ENCODE assay signal across 16 cellular contexts in genomic region chr11:116973270-116973669, GRCh38.
DNase-seq lines count a peak whose midpoint lies in the region; ATAC-seq and TF ChIP-seq lines count a peak whose summit lies in the region.
"Had no signal": no experiment of that assay in that cellular context is flagged by ENCODE, and none has a peak within 500 bp of the region (broad histone marks: within the 10 kb centered on the region; RNA-seq: fewer than 3 reads in every experiment).

No MANE protein-coding gene starts in this region.

- ATAC-seq in central memory CD8-positive, alpha-beta T cell (replicated peaks; ENCODE audit: extremely low read depth, poor library complexity, severe bottlenecking): no peak
- ATAC-seq in GM21381 (IDR thresholded peaks at IDR 0.05; ENCODE audit: unreplicated experiment): no peak

- DNase-seq in A673 (ENCODE audit: low spot score) (no peak), LNCaP clone FGC (ENCODE audit: low read depth) (peak; percentile 3), COR-L47 (lab: John Stamatoyannopoulos, UW) (no peak), amygdala (lab: John Stamatoyannopoulos, UW) (no peak), left ventricle myocardium inferior (no peak)
- no peak for DNase-seq in central memory CD8-positive, alpha-beta T cell (ENCODE audit: low spot score in 2 of 2)
- DNase-seq: GOT3, NCI-H1048, NCI-H1436 treated with DMSO at 0.1 percent for 48 hours, NCI-H2081, NCI-H510A had no signal

- H3K9me3 ChIP-seq in A673 (ENCODE audit: low read depth, low read length, poor library complexity, severe bottlenecking) (no peaks in the 10 kb centered on the region), left ventricle myocardium inferior (replicated peaks) (no peaks in the 10 kb centered on the region)
- H3K9me3 ChIP-seq: SJSA1 had no signal

- H3K4me1 ChIP-seq in A673 (ENCODE audit: insufficient read depth, low read length, poor library complexity, severe bottlenecking): peaks cover 31% of the 10 kb centered on the region
- peaks cover 19% of the 10 kb centered on the region for H3K4me1 ChIP-seq in left ventricle myocardium inferior
- H3K4me1 ChIP-seq: SJSA1 had no signal

- peaks cover 7% of the 10 kb centered on the region for H3K36me3 Mint-ChIP-seq in central memory CD8-positive, alpha-beta T cell (ENCODE audit: insufficient read depth)
- H3K36me3 Mint-ChIP-seq in nephron (ENCODE audit: low read depth): peaks cover 2% of the 10 kb centered on the region

- peak overlapping the region; percentile 25 for H3K27ac ChIP-seq in A673 (ENCODE audit: low read depth, low read length, poor library complexity, severe bottlenecking)
- no peak overlapping the region for H3K27ac ChIP-seq in left ventricle myocardium inferior (replicated peaks)
- H3K27ac ChIP-seq: C4-2B, KMS-11, SJSA1 had no signal

- CTCF ChIA-PET in A673 (lab: Charles Lee): interaction anchor here (0.5 to 1.7 kb wide), 9 partner anchors 21 to 252 kb away, joined by 3 to 11 read pairs (median 4); partner anchors contain the start of gene SIK3

- H3K27me3 Mint-ChIP-seq in central memory CD8-positive, alpha-beta T cell: no peaks in the 10 kb centered on the region
- H3K27me3 Mint-ChIP-seq in nephron (ENCODE audit: low read depth): no peaks in the 10 kb centered on the region

- peaks cover 48% of the 10 kb centered on the region for H3K4me1 Mint-ChIP-seq in central memory CD8-positive, alpha-beta T cell
- H3K4me1 Mint-ChIP-seq in nephron: peaks cover 11% of the 10 kb centered on the region

- no TSS peak for BruUV-seq in A673 (replicated peaks; lab: Mats Ljungman, UMichigan)

- H3K27me3 ChIP-seq in A673 (replicated peaks; ENCODE audit: insufficient read depth, low read depth, low read length, poor library complexity) (no peaks in the 10 kb centered on the region), left ventricle myocardium inferior (ENCODE audit: low read depth) (no peaks in the 10 kb centered on the region)
- H3K27me3 ChIP-seq: SJSA1 had no signal

- no peak overlapping the region for H3K4me3 Mint-ChIP-seq in central memory CD8-positive, alpha-beta T cell
- no peak overlapping the region for H3K4me3 Mint-ChIP-seq in nephron

- no peaks in the 10 kb centered on the region for H3K9me3 Mint-ChIP-seq in central memory CD8-positive, alpha-beta T cell
- peaks cover 1% of the 10 kb centered on the region for H3K9me3 Mint-ChIP-seq in nephron

- H3K4me3 ChIP-seq in A673 (ENCODE audit: low read depth, low read length, poor library complexity, severe bottlenecking): no peak overlapping the region
- H3K4me3 ChIP-seq in LNCaP clone FGC (ENCODE audit: low read depth, low read length): no peak overlapping the region
- no peak overlapping the region for H3K4me3 ChIP-seq in left ventricle myocardium inferior
- H3K4me3 ChIP-seq: SJSA1 had no signal

- no peaks in the 10 kb centered on the region for H3K36me3 ChIP-seq in A673 (ENCODE audit: insufficient read depth, low read length, poor library complexity, severe bottlenecking)
- no peaks in the 10 kb centered on the region for H3K36me3 ChIP-seq in left ventricle myocardium inferior
- H3K36me3 ChIP-seq: SJSA1 had no signal

- POLR2A ChIA-PET in A673 (lab: Charles Lee; ENCODE audit: low non-redundant PET): interaction anchor here (0.5 kb wide), 1 partner anchor 201 kb away, joined by 4 read pairs; no protein-coding TSS in a partner anchor

- TF ChIP-seq CTCF in A673 (conservative IDR thresholded peaks at IDR 0.05; ENCODE audit: low read depth, low read length) (no peak), LNCaP clone FGC (IDR thresholded peaks at IDR 0.05; ENCODE audit: control insufficient read depth, extremely low read depth, insufficient read depth) (no peak), nephron (IDR thresholded peaks at IDR 0.05; ENCODE audit: unreplicated experiment in 3 of 3) (no peak), left ventricle myocardium inferior (IDR thresholded peaks at IDR 0.05; ENCODE audit: borderline replicate concordance) (no peak)

- intact Hi-C loops in A673 (cut with micrococcal nuclease; ENCODE audit: unreplicated experiment) (loop anchor here (5.0 kb wide), 1 partner anchor 124 kb away; the partner anchor contains the start of gene SIK3), left ventricle myocardium inferior (cut with micrococcal nuclease) (no loop called here)

- H3K27ac Mint-ChIP-seq in central memory CD8-positive, alpha-beta T cell (ENCODE audit: low read depth): peak overlapping the region; percentile 9
- peak overlapping the region; percentile 31 to 84 (median 71) for H3K27ac Mint-ChIP-seq in nephron
